13 cellular contexts compared by ENCODE assay signal in genomic region chr3:8579101-8579500, GRCh38.
DNase-seq lines count a peak whose midpoint lies in the region; ATAC-seq, FAIRE-seq and TF ChIP-seq lines count a peak whose summit lies in the region.
"Had no signal": no experiment of that assay in that cellular context is flagged by ENCODE, and none has a peak within 500 bp of the region (broad histone marks: within the 10 kb centered on the region; RNA-seq: fewer than 3 reads in every experiment).

No MANE protein-coding gene starts in this region.

- H3K4me3 ChIP-seq in NB4 (ENCODE audit: low read depth, low read length) = no peak overlapping the region

- H3K27ac Mint-ChIP-seq in type B pancreatic cell = no peak overlapping the region

- H3K9me3 Mint-ChIP-seq in type B pancreatic cell = no peaks in the 10 kb centered on the region

- no peak for DNase-seq in activated CD4-positive, CD25-positive, alpha-beta regulatory T cell treated with anti-CD3 and anti-CD28 coated beads, Interleukin-2, amount 50 U/mL, for 72 hours
- DNase-seq in NB4 (ENCODE audit: low read depth) (peak; percentile 72), urothelium cell line (ENCODE audit: low spot score) (peak; percentile 59), type B pancreatic cell (ENCODE audit: extremely low spot score, unreplicated experiment) (no peak), NCI-H2196 (lab: John Stamatoyannopoulos, UW; ENCODE audit: unreplicated experiment) (no peak)
- no peak for DNase-seq in activated CD4-positive, alpha-beta T cell treated with anti-CD3 and anti-CD28 coated beads for 4 hours
- DNase-seq: activated CD4-positive, CD25-positive, alpha-beta regulatory T cell; NCI-H446 treated with DMSO at 0.1 percent for 48 hours had no signal

- H3K27me3 Mint-ChIP-seq in type B pancreatic cell = no peaks in the 10 kb centered on the region

- peak; percentile 21 to 33 for ATAC-seq in activated CD4-positive, CD25-positive, alpha-beta regulatory T cell treated with anti-CD3 and anti-CD28 coated beads, Interleukin-2, amount 50 U/mL, for 24 hours
- peak; percentile 96 for ATAC-seq in HG02943 (IDR thresholded peaks at IDR 0.05; ENCODE audit: low read depth, unreplicated experiment)

- H3K36me3 Mint-ChIP-seq in type B pancreatic cell = no peaks in the 10 kb centered on the region

- H3K4me3 Mint-ChIP-seq in type B pancreatic cell = no peak overlapping the region

- no peak for FAIRE-seq in urothelium cell line (lab: Jason Lieb, UNC)
- FAIRE-seq: A204.1, colon, islet of Langerhans had no signal

- no peak for TF ChIP-seq POLR2A in NB4 (IDR thresholded peaks at IDR 0.05; ENCODE audit: extremely low read depth, insufficient read length)

- TF ChIP-seq CTCF in NB4 (IDR thresholded peaks at IDR 0.05; ENCODE audit: low read depth, low read length) = no peak
- no peak for TF ChIP-seq CTCF in type B pancreatic cell (conservative IDR thresholded peaks at IDR 0.05)

- peaks cover 8% of the 10 kb centered on the region for H3K4me1 Mint-ChIP-seq in type B pancreatic cell (ENCODE audit: unreplicated experiment)

Comparison
In these comparisons a context has a peak if more than half of its experiments do, and no peak if none do; other contexts are left out.
1. DNase-seq: peak in NB4 (single experiment) and urothelium cell line (single experiment); none in activated CD4-positive, CD25-positive, alpha-beta regulatory T cell treated with anti-CD3 and anti-CD28 coated beads, Interleukin-2, amount 50 U/mL, for 72 hours (single experiment), activated CD4-positive, alpha-beta T cell treated with anti-CD3 and anti-CD28 coated beads for 4 hours (0 of 2), type B pancreatic cell (single experiment) and NCI-H2196 (single experiment).